ENCODE assay signal across 26 cellular contexts in genomic region chr4:24425868-24426267, GRCh38.
"Had no signal": no experiment of that assay in that cellular context is flagged by ENCODE, and none has a peak within 500 bp of the region (broad histone marks: within the 10 kb centered on the region; RNA-seq: fewer than 3 reads in every experiment).

No MANE protein-coding gene starts in this region.

- H3K9ac ChIP-seq: parathyroid adenoma had no signal

- H3K27me3 ChIP-seq: colonic mucosa, esophagus muscularis mucosa, heart right ventricle, right atrium auricular region, testis, tibial artery had no signal

- H3K79me2 ChIP-seq: parathyroid adenoma had no signal

- DNase-seq: colonic mucosa; effector CD8-positive, alpha-beta T cell; endodermal cell; foreskin keratinocyte; glutamatergic neuron; heart right ventricle; hypothalamus; immature natural killer cell; islet precursor cell; kidney glomerular epithelial cell; left ventricle myocardium superior; lower lobe of right lung; natural killer cell; spleen; stimulated activated CD4-positive, alpha-beta T cell treated with anti-CD3 and anti-CD28 coated beads, Interleukin-4, amount 100 ng/mL, for 4 hours; stimulated activated naive CD8-positive, alpha-beta T cell treated with anti-CD3 and anti-CD28 coated beads, Interleukin-15, Interleukin-2, amounts not matched to agents 100 U/mL and 50 U/mL, for 24 hours; substantia nigra; testis; tibial artery had no signal

- H3K4me1 ChIP-seq: colonic mucosa, esophagus muscularis mucosa, foreskin keratinocyte, heart right ventricle, lower lobe of right lung, parathyroid adenoma, right atrium auricular region, spleen, testis, tibial artery had no signal

- H3K9me3 ChIP-seq: colonic mucosa, esophagus muscularis mucosa, heart right ventricle, lower lobe of right lung, neutrophil, right atrium auricular region, spleen, testis, tibial artery had no signal

- H3K36me3 ChIP-seq: colonic mucosa, esophagus muscularis mucosa, heart right ventricle, lower lobe of right lung, neutrophil, right atrium auricular region, spleen, tibial artery had no signal

- H3K4me3 ChIP-seq: colonic mucosa, heart right ventricle, lower lobe of right lung, right atrium auricular region, skin epidermis, spleen, testis, tibial artery had no signal

- H2AFZ ChIP-seq: parathyroid adenoma had no signal

- H3K27ac ChIP-seq: colonic mucosa, esophagus muscularis mucosa, foreskin keratinocyte, heart right ventricle, lower lobe of right lung, neutrophil, parathyroid adenoma, right atrium auricular region, skin epidermis, spleen, testis, tibial artery had no signal

- ATAC-seq: foreskin keratinocyte; heart right ventricle; left ventricle myocardium superior; lower lobe of right lung; natural killer cell; sciatic nerve; stimulated activated memory B cell treated with anti-CD40 and anti-IgM and Interleukin-4, amounts not matched to agents 10 μg/mL and 1 μg/mL and 100 μg/mL, for 72 hours; stimulated activated naive CD8-positive, alpha-beta T cell treated with anti-CD3 and anti-CD28 coated beads, Interleukin-15, Interleukin-2, amounts not matched to agents 100 U/mL and 50 U/mL, for 24 hours had no signal
